In genomic region chr1:10509823-10510509, GRCh38 we compare ENCODE assay signal across 9 cellular contexts. TPM values are rescaled to one million over a fixed set of nuclear protein-coding genes. Genes with fewer than 3 reads are reported as not detected.
A peak's percentile ranks its signal among the peaks of the same experiment; 100 is the strongest.
DNase-seq lines count a peak whose midpoint lies in the region; ATAC-seq and TF ChIP-seq lines count a peak whose summit lies in the region.
"Had no signal": no experiment of that assay in that cellular context is flagged by ENCODE, and none has a peak within 500 bp of the region (broad histone marks: within the 10 kb centered on the region; RNA-seq: fewer than 3 reads in every experiment).

No MANE protein-coding gene starts in this region.

- H3K36me3 ChIP-seq in thoracic aorta = no peaks in the 10 kb centered on the region

- ATAC-seq in activated CD8-positive, alpha-beta memory T cell treated with anti-CD3 and anti-CD28 coated beads, Interleukin-2, amount 10 ng/mL, durations not matched to agents 7 days and 5 days = no peak
- ATAC-seq in foreskin keratinocyte (no peak), thoracic aorta (ENCODE audit: insufficient number of reproducible peaks, low FRiP score, low read depth) (no peak), HG03571 (IDR thresholded peaks at IDR 0.05; ENCODE audit: unreplicated experiment) (no peak)

- CTCF ChIA-PET in activated CD8-positive, alpha-beta memory T cell treated with anti-CD3 and anti-CD28 coated beads, Interleukin-2, amount 10 ng/mL, durations not matched to agents 7 days and 5 days (lab: Charles Lee) = interaction anchor here (0.9 to 13.6 kb wide), 8 partner anchors 8 to 732 kb away, joined by 3 to 235 read pairs (median 4); no protein-coding TSS in a partner anchor

- H3K27me3 ChIP-seq in foreskin keratinocyte = no peaks in the 10 kb centered on the region
- no peaks in the 10 kb centered on the region for H3K27me3 ChIP-seq in thoracic aorta (replicated peaks; ENCODE audit: insufficient read depth)

- H3K4me1 ChIP-seq in foreskin keratinocyte (peaks cover 22% of the 10 kb centered on the region), thoracic aorta (ENCODE audit: control insufficient read depth in 1 of 2, low read depth in 2 of 2) (peaks cover 11 to 31% of the 10 kb centered on the region in 2 donors)

- H3K9me3 ChIP-seq in thoracic aorta = no peaks in the 10 kb centered on the region

- H3K4me3 ChIP-seq in thoracic aorta = peak overlapping the region; percentile 28

- intact Hi-C loops in head of caudate nucleus (cut with DNase I) = loop anchor here (10.0 kb wide), 2 partner anchors 355 to 435 kb away; no protein-coding TSS in a partner anchor

- peaks cover 6% of the 10 kb centered on the region for H3K36me3 Mint-ChIP-seq in activated CD8-positive, alpha-beta memory T cell treated with anti-CD3 and anti-CD28 coated beads, Interleukin-2, amount 10 ng/mL, durations not matched to agents 7 days and 5 days

- no peak for DNase-seq in activated CD8-positive, alpha-beta memory T cell treated with anti-CD3 and anti-CD28 coated beads, Interleukin-2, amount 10 ng/mL, durations not matched to agents 7 days and 5 days
- DNase-seq in activated CD8-positive, alpha-beta memory T cell treated with anti-CD3 and anti-CD28 coated beads for 24 hours = no peak
- DNase-seq in foreskin keratinocyte (no peak), thoracic aorta (ENCODE audit: low spot score) (no peak), head of caudate nucleus (no peak), cerebellar cortex (ENCODE audit: low spot score) (no peak)

- H3K27ac ChIP-seq in VCaP (peak overlapping the region; percentile 60), foreskin keratinocyte (peak overlapping the region; percentile 66), thoracic aorta (no peak overlapping the region)

- H3K9me3 Mint-ChIP-seq in activated CD8-positive, alpha-beta memory T cell treated with anti-CD3 and anti-CD28 coated beads, Interleukin-2, amount 10 ng/mL, durations not matched to agents 7 days and 5 days (ENCODE audit: low read depth) = no peaks in the 10 kb centered on the region
- H3K9me3 Mint-ChIP-seq: IgD-negative memory B cell had no signal

- H3K27me3 Mint-ChIP-seq in activated CD8-positive, alpha-beta memory T cell treated with anti-CD3 and anti-CD28 coated beads, Interleukin-2, amount 10 ng/mL, durations not matched to agents 7 days and 5 days = no peaks in the 10 kb centered on the region
- H3K27me3 Mint-ChIP-seq: IgD-negative memory B cell had no signal

- H3K27ac Mint-ChIP-seq in activated CD8-positive, alpha-beta memory T cell treated with anti-CD3 and anti-CD28 coated beads, Interleukin-2, amount 10 ng/mL, durations not matched to agents 7 days and 5 days = peak overlapping the region; percentile 98

- H3K4me3 Mint-ChIP-seq in activated CD8-positive, alpha-beta memory T cell treated with anti-CD3 and anti-CD28 coated beads, Interleukin-2, amount 10 ng/mL, durations not matched to agents 7 days and 5 days = peak overlapping the region; percentile 62

- peaks cover 74% of the 10 kb centered on the region for H3K4me1 Mint-ChIP-seq in activated CD8-positive, alpha-beta memory T cell treated with anti-CD3 and anti-CD28 coated beads, Interleukin-2, amount 10 ng/mL, durations not matched to agents 7 days and 5 days

- no peak for TF ChIP-seq CTCF in VCaP (conservative IDR thresholded peaks at IDR 0.05)
- TF ChIP-seq CTCF in foreskin keratinocyte (conservative IDR thresholded peaks at IDR 0.05) = no peak
- TF ChIP-seq CTCF in thoracic aorta (IDR thresholded peaks at IDR 0.05) = no peak

RNA-seq across cellular contexts. Expression of gene PEX14, which starts 35.2 kb away (rescaled TPM):
- total RNA-seq in activated CD8-positive, alpha-beta memory T cell treated with anti-CD3 and anti-CD28 coated beads, Interleukin-2, amount 10 ng/mL, durations not matched to agents 7 days and 5 days = 10 to 100 TPM; 24.4 to 27.5 TPM
- 21.3 and 23.7 TPM in 2 replicates for total RNA-seq in foreskin keratinocyte
- 23.3 and 24.7 TPM in 2 replicates for polyA plus RNA-seq in foreskin keratinocyte
- total RNA-seq in thoracic aorta = 10 to 100 TPM; 11.5 to 22.6 TPM

RNA-seq across cellular contexts. Expression of gene DFFA, which starts 37.6 kb away (rescaled TPM):
- 10 to 100 TPM; 40.9 to 45.1 TPM for total RNA-seq in activated CD8-positive, alpha-beta memory T cell treated with anti-CD3 and anti-CD28 coated beads, Interleukin-2, amount 10 ng/mL, durations not matched to agents 7 days and 5 days
- total RNA-seq in foreskin keratinocyte = 57.3 and 69.3 TPM in 2 replicates
- polyA plus RNA-seq in foreskin keratinocyte = 40.3 and 52.0 TPM in 2 replicates
- total RNA-seq in thoracic aorta = 10 to 100 TPM; 14.8 to 16.4 TPM

Comparison
In these comparisons a context has a peak if more than half of its experiments do, and no peak if none do; other contexts are left out.
1. H3K27ac ChIP-seq: peak in VCaP (single experiment) and foreskin keratinocyte (single experiment); none in thoracic aorta (0 of 2).